Comparison of ENCODE assay signal across 9 cellular contexts in the genomic region with DNA sequence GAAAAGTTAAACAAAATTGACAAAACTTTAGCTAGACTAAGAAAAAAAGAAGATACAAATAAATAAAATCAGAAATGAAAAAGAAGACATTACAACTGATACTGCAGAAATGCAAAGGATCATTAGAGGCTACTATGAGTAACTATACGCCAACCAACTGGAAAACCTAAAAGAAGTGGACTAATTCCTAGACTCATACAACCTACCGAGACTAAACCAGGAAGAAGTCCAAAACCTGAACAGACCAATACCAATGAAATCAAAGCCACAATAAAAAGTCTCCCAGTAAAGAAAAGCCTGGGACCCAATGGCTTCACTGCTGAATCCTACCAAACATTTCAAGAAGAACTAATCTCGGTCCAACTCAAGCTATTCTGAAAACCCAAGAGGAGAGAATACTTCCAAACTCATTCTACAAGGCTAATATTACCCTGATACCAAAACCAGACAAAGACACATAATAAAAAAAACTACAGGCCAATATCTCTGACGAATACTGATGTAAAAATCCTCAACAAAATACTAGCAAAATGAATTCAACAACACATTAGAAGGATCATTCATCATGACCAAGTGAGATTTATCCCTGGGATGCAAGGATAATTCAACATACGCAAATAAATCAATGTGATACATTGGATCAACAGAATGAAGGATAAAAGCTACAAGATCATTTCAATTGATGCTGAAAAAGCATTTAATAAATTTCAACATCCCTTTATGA. TPM values are rescaled to one million over a fixed set of nuclear protein-coding genes. Genes with fewer than 3 reads are reported as not detected.
DNase-seq lines count a peak whose midpoint lies in the region; ATAC-seq and TF ChIP-seq lines count a peak whose summit lies in the region.
"Had no signal": no experiment of that assay in that cellular context is flagged by ENCODE, and none has a peak within 500 bp of the region (broad histone marks: within the 10 kb centered on the region; RNA-seq: fewer than 3 reads in every experiment).

No MANE protein-coding gene starts in this region.

- H3K4me3 ChIP-seq in SJCRH30, result no peak overlapping the region
- H3K4me3 ChIP-seq: GM12878 had no signal

- ATAC-seq in central memory CD8-positive, alpha-beta T cell (replicated peaks; ENCODE audit: extremely low read depth, poor library complexity, severe bottlenecking), result no peak
- ATAC-seq in naive B cell (ENCODE audit: low read depth in 2 of 2) (no peak), GM19463 (IDR thresholded peaks at IDR 0.05; ENCODE audit: unreplicated experiment) (no peak)
- ATAC-seq: GM12878 had no signal

- H3K36me3 Mint-ChIP-seq in IgD-negative memory B cell (peaks cover 5% of the 10 kb centered on the region), naive B cell (peaks cover 0 to 6% of the 10 kb centered on the region in 2 donors)
- H3K36me3 Mint-ChIP-seq in central memory CD8-positive, alpha-beta T cell (ENCODE audit: insufficient read depth), result no peaks in the 10 kb centered on the region

- no peaks in the 10 kb centered on the region for H3K27me3 ChIP-seq in SJCRH30

- H3K36me3 ChIP-seq in SJCRH30, result no peaks in the 10 kb centered on the region

- TF ChIP-seq CTCF in C4-2B (conservative IDR thresholded peaks at IDR 0.05), result no peak

- H3K4me1 Mint-ChIP-seq in IgD-negative memory B cell (no peaks in the 10 kb centered on the region), naive B cell (peaks cover 0 to 3% (median 0%) of the 10 kb centered on the region in 3 donors)
- H3K4me1 Mint-ChIP-seq in central memory CD8-positive, alpha-beta T cell, result peaks cover 4% of the 10 kb centered on the region

- H3K27me3 Mint-ChIP-seq in IgD-negative memory B cell (no peaks in the 10 kb centered on the region), naive B cell (peaks cover 15 to 20% (median 19%) of the 10 kb centered on the region in 3 donors)
- peaks cover 43% of the 10 kb centered on the region for H3K27me3 Mint-ChIP-seq in central memory CD8-positive, alpha-beta T cell

- H3K9me3 Mint-ChIP-seq in IgD-negative memory B cell (no peaks in the 10 kb centered on the region), naive B cell (peaks cover 0 to 8% (median 4%) of the 10 kb centered on the region in 7 donors)
- H3K9me3 Mint-ChIP-seq in central memory CD8-positive, alpha-beta T cell, result no peaks in the 10 kb centered on the region

- H3K9me3 ChIP-seq in SJCRH30 (replicated peaks), result no peaks in the 10 kb centered on the region; the same call in 1 of the 2 replicates

- H3K4me3 Mint-ChIP-seq in IgD-negative memory B cell (peak overlapping the region; percentile 72 to 84 (median 80)), naive B cell (peak overlapping the region in 7 of 8 donors; percentile 77 to 89 (median 81))
- peak overlapping the region; percentile 80 for H3K4me3 Mint-ChIP-seq in central memory CD8-positive, alpha-beta T cell

- no peak for DNase-seq in central memory CD8-positive, alpha-beta T cell (ENCODE audit: low spot score in 2 of 2)
- DNase-seq in naive B cell (no peak), AG08396 (ENCODE audit: low spot score) (no peak), DMS79 treated with DMSO at 0.1 percent for 48 hours (lab: John Stamatoyannopoulos, UW) (no peak), SJCRH30 (no peak)

- H3K27ac Mint-ChIP-seq in IgD-negative memory B cell (peak overlapping the region in 2 of 3 donors; percentile 37 to 78), naive B cell (peak overlapping the region in 3 of 6 donors; percentile 82 to 96 (median 94))
- peak overlapping the region; percentile 67 for H3K27ac Mint-ChIP-seq in central memory CD8-positive, alpha-beta T cell (ENCODE audit: low read depth)

- H3K27ac ChIP-seq in C4-2B, result peak overlapping the region; percentile 83
- no peak overlapping the region for H3K27ac ChIP-seq in SJCRH30

- H3K4me1 ChIP-seq in SJCRH30, result no peaks in the 10 kb centered on the region

RNA-seq across cellular contexts. Expression of gene ELAPOR2, which starts 20.3 kb away (rescaled TPM):
- polyA plus RNA-seq in IgD-negative memory B cell (4.2 TPM), naive B cell (ENCODE audit: low read depth in 6 of 6) (1 to 10 TPM in 5 of 6 donors, not detected in 1; 1.6 to 7.6 (median 5.8) TPM)
- total RNA-seq in SJCRH30 (2014; rRNA removed; shearing (Covaris generic)), result 16.7 and 21.0 TPM in 2 replicates
